In the genomic region with DNA sequence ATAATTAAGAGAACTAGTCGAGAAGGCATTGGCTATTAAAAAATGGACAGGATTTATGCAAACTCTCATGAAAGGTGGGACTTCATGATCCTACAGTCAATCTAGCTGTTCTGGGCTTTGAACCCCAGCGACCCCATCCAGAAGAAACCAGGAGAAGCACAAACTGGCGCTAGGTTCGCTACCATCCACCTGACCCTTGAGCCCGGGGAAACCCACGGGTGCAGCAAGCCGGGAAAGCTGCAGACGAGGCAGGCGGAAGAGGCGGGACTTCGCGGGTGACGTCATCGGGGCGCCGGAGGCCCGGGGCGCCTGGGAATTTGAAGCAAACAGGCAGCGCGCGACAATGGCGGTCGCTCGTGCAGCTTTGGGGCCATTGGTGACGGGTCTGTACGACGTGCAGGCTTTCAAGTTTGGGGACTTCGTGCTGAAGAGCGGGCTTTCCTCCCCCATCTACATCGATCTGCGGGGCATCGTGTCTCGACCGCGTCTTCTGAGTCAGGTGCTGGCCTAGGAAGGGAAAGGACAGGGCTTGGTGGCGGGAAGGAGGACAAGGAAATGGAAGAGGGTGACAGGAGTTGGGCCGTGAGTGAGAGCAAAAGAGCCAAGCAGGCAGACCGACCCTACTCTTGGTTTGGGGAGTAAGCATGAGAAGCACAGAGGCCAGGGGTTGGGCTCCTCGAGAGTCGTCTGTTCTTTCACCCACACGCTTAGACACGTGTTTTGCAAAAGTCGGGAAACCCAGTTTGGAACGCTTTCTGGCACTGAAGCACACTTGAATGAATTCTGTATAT, we compare ENCODE assay signal across 8 cellular contexts. TPM values are rescaled to one million over a fixed set of nuclear protein-coding genes. Genes with fewer than 3 reads are reported as not detected.
DNase-seq lines count a peak whose midpoint lies in the region; ATAC-seq lines count a peak whose summit lies in the region.

A gene (plus strand): TSS at position 324 of the 791 bp plus-strand sequence. CDS start 20 bp downstream, at position 344.

- peak within 1 kb of the TSS; percentile 25 to 83 for H3K18ac ChIP-seq in mesenchymal stem cell (ENCODE audit: low read depth in 1 of 2, low read length in 2 of 2)

- H4K8ac ChIP-seq in mesenchymal stem cell (ENCODE audit: low read length), result peak within 1 kb of the TSS; percentile 95

- peak within 1 kb of the TSS; percentile 86 to 100 (median 99) for H3K27ac Mint-ChIP-seq in CD8-positive, alpha-beta memory T cell

- no peaks in the 10 kb centered on the region for H3K9me3 ChIP-seq in CD8-positive, alpha-beta memory T cell (ENCODE audit: low read length)
- H3K9me3 ChIP-seq in endocrine pancreas (ENCODE audit: control insufficient read depth, low read length) (no peaks in the 10 kb centered on the region), mesenchymal stem cell (ENCODE audit: control insufficient read depth, low read length) (no peaks in the 10 kb centered on the region)

- no peaks in the 10 kb centered on the region for H3K9me3 Mint-ChIP-seq in CD8-positive, alpha-beta memory T cell

- no peak within 1 kb of the TSS for H2BK120ac ChIP-seq in mesenchymal stem cell (ENCODE audit: low read depth, low read length)

- peak; percentile 98 for ATAC-seq in GM19467 (IDR thresholded peaks at IDR 0.05; ENCODE audit: unreplicated experiment)

- DNase-seq in CD8-positive, alpha-beta memory T cell, result peak; percentile 84 to 94 (median 88)
- DNase-seq in HS-27A (ENCODE audit: low read depth), result peak; percentile 52
- DNase-seq in NK-92 (lab: John Stamatoyannopoulos, UW; ENCODE audit: unreplicated experiment), result peak; percentile 17
- DNase-seq in mesenchymal stem cell, result peak; percentile 88
- DNase-seq in stimulated activated CD8-positive, alpha-beta memory T cell treated with anti-CD3 and anti-CD28 coated beads, Interleukin-12 subunit alpha, Interleukin-12 subunit beta, amount 100 ng/mL, for 4 hours (ENCODE audit: low read depth), result peak; percentile 83

- no peaks in the 10 kb centered on the region for H3K27me3 ChIP-seq in CD8-positive, alpha-beta memory T cell (ENCODE audit: insufficient read depth, low read length, poor library complexity, severe bottlenecking)
- H3K27me3 ChIP-seq in endocrine pancreas (ENCODE audit: control insufficient read depth, insufficient read depth, low read length) (no peaks in the 10 kb centered on the region), mesenchymal stem cell (ENCODE audit: control insufficient read depth in 1 of 2, insufficient read depth in 1 of 2, low read length in 2 of 2) (no peaks in the 10 kb centered on the region)

- WGBS in mesenchymal stem cell, result 1% methylated on average over 43 of the region's 44 CpGs

- POLR2A ChIA-PET in CD8-positive, alpha-beta memory T cell (lab: Charles Lee), result no interaction called here
- POLR2A ChIA-PET in activated CD8-positive, alpha-beta memory T cell treated with anti-CD3 and anti-CD28 coated beads for 36 hours (lab: Charles Lee), result interaction anchor here (0.7 to 1.1 kb wide), 2 partner anchors 865 to 1147 kb away, joined by 3 read pairs; a partner anchor contains a TSS

- no peak within 1 kb of the TSS for H2BK15ac ChIP-seq in mesenchymal stem cell (ENCODE audit: low read depth, poor library complexity, severe bottlenecking)

- H3K4me2 ChIP-seq in mesenchymal stem cell (ENCODE audit: low read length, poor library complexity, severe bottlenecking), result peak within 1 kb of the TSS; percentile 92

- peak within 1 kb of the TSS; percentile 99 for H3K9ac ChIP-seq in endocrine pancreas (ENCODE audit: control insufficient read depth, insufficient read depth, low read length)
- peak within 1 kb of the TSS; percentile 96 for H3K9ac ChIP-seq in mesenchymal stem cell (ENCODE audit: low read length)

- H3K4me1 Mint-ChIP-seq in CD8-positive, alpha-beta memory T cell, result peaks cover 37 to 51% (median 47%) of the 10 kb centered on the region in 3 donors

- H4K91ac ChIP-seq in mesenchymal stem cell (ENCODE audit: low read length), result peak within 1 kb of the TSS; percentile 85

- peak within 1 kb of the TSS in 1 of 2 experiments; percentile 75 for H3K14ac ChIP-seq in mesenchymal stem cell (ENCODE audit: low read length in 2 of 2)

- H3K36me3 Mint-ChIP-seq in CD8-positive, alpha-beta memory T cell, result peaks cover 0 to 17% (median 8%) of the 10 kb centered on the region in 3 donors

- no peak within 1 kb of the TSS for H3K23ac ChIP-seq in mesenchymal stem cell (ENCODE audit: low read length in 2 of 2)

- H3K4me1 ChIP-seq in CD8-positive, alpha-beta memory T cell (ENCODE audit: insufficient read depth, low read length), result peaks cover 39% of the 10 kb centered on the region
- H3K4me1 ChIP-seq in endocrine pancreas (ENCODE audit: control insufficient read depth, insufficient read depth, low read length) (no peaks in the 10 kb centered on the region), mesenchymal stem cell (ENCODE audit: control insufficient read depth, insufficient read depth, low read depth, low read length) (peaks cover 5% of the 10 kb centered on the region)

- peak within 1 kb of the TSS; percentile 77 for H3K4me3 ChIP-seq in CD8-positive, alpha-beta memory T cell (ENCODE audit: low read length)
- peak within 1 kb of the TSS; percentile 90 for H3K4me3 ChIP-seq in endocrine pancreas (ENCODE audit: control insufficient read depth, insufficient read depth, low read length)
- H3K4me3 ChIP-seq in mesenchymal stem cell (ENCODE audit: insufficient read depth in 1 of 2, low read depth in 1 of 2, low read length in 2 of 2), result peak within 1 kb of the TSS; percentile 84 to 100

- H2AK5ac ChIP-seq in mesenchymal stem cell (ENCODE audit: low read length, severe bottlenecking), result no peak within 1 kb of the TSS

- H3K27me3 Mint-ChIP-seq in CD8-positive, alpha-beta memory T cell, result peaks cover 14 to 25% of the 10 kb centered on the region in 2 donors

- H3K4me3 Mint-ChIP-seq in CD8-positive, alpha-beta memory T cell, result peak within 1 kb of the TSS; percentile 95 to 100 (median 99)

- peak within 1 kb of the TSS in 1 of 2 experiments; percentile 14 for H3K4ac ChIP-seq in mesenchymal stem cell (ENCODE audit: low read depth in 1 of 2, low read length in 2 of 2)

- no peak within 1 kb of the TSS for H2BK5ac ChIP-seq in mesenchymal stem cell (ENCODE audit: low read depth, low read length, poor library complexity, severe bottlenecking)

- peaks cover 14% of the 10 kb centered on the region for H3K79me1 ChIP-seq in mesenchymal stem cell (replicated peaks; ENCODE audit: low read length, poor library complexity, severe bottlenecking)

- no peak within 1 kb of the TSS for H2BK12ac ChIP-seq in mesenchymal stem cell (ENCODE audit: low read length in 2 of 2)

- peak within 1 kb of the TSS; percentile 79 for H3K27ac ChIP-seq in CD8-positive, alpha-beta memory T cell (ENCODE audit: low read depth, low read length)
- no peak within 1 kb of the TSS for H3K27ac ChIP-seq in mesenchymal stem cell (ENCODE audit: low read length, poor library complexity, severe bottlenecking)

- CTCF ChIA-PET in CD8-positive, alpha-beta memory T cell (lab: Charles Lee), result interaction anchor here (1.1 to 2.1 kb wide), 3 partner anchors 30 to 43 kb away, joined by 3 to 6 read pairs (median 6); no protein-coding TSS in a partner anchor
- CTCF ChIA-PET in activated CD8-positive, alpha-beta memory T cell treated with anti-CD3 and anti-CD28 coated beads for 36 hours (lab: Charles Lee), result interaction anchor here (0.6 to 1.1 kb wide), 2 partner anchors 29 to 828 kb away, joined by 3 to 4 read pairs; no protein-coding TSS in a partner anchor

- peak within 1 kb of the TSS; percentile 43 for H2AFZ ChIP-seq in mesenchymal stem cell (ENCODE audit: low read depth, low read length)

- H3K36me3 ChIP-seq in CD8-positive, alpha-beta memory T cell (ENCODE audit: insufficient read depth, low read length), result no peaks in the 10 kb centered on the region
- no peaks in the 10 kb centered on the region for H3K36me3 ChIP-seq in endocrine pancreas (ENCODE audit: control insufficient read depth, insufficient read depth, low read length)
- peaks cover 0 to 10% of the 10 kb centered on the region in 2 experiments for H3K36me3 ChIP-seq in mesenchymal stem cell (ENCODE audit: control insufficient read depth in 1 of 2, insufficient read depth in 2 of 2, low read depth in 1 of 2, low read length in 2 of 2)

RNA-seq across cellular contexts. Expression of the gene that starts here (rescaled TPM):
- 10 to 100 TPM; 65.2 to 74.1 TPM for total RNA-seq in CD8-positive, alpha-beta memory T cell
- 26.4 TPM for polyA plus RNA-seq in CD8-positive, alpha-beta memory T cell
- 10 to 100 TPM; 77.3 to 93.2 TPM for total RNA-seq in activated CD8-positive, alpha-beta memory T cell treated with anti-CD3 and anti-CD28 coated beads for 36 hours
- polyA plus RNA-seq in mesenchymal stem cell (2013, experiment 1 of 2), result 10.5 TPM
- 10.9 TPM for polyA plus RNA-seq in mesenchymal stem cell (2013, experiment 2 of 2)

Comparison
In these comparisons a context has a peak if more than half of its experiments do, and no peak if none do; other contexts are left out.
1. DNase-seq: peak in every context shown above with its lines; median percentile 88 in CD8-positive, alpha-beta memory T cell; 88 in mesenchymal stem cell; 83 in stimulated activated CD8-positive, alpha-beta memory T cell treated with anti-CD3 and anti-CD28 coated beads, Interleukin-12 subunit alpha, Interleukin-12 subunit beta, amount 100 ng/mL, for 4 hours; 52 in HS-27A; 17 in NK-92.